In genomic region chr1:46263146-46263545, GRCh38 we compare ENCODE assay signal across 24 cellular contexts. TPM values are rescaled to one million over a fixed set of nuclear protein-coding genes. Genes with fewer than 3 reads are reported as not detected.
A peak's percentile ranks its signal among the peaks of the same experiment; 100 is the strongest.
DNase-seq lines count a peak whose midpoint lies in the region; ATAC-seq and TF ChIP-seq lines count a peak whose summit lies in the region.
"Had no signal": no experiment of that assay in that cellular context is flagged by ENCODE, and none has a peak within 500 bp of the region (broad histone marks: within the 10 kb centered on the region; RNA-seq: fewer than 3 reads in every experiment).

No MANE protein-coding gene starts in this region.

- H3K4me3 Mint-ChIP-seq in activated CD8-positive, alpha-beta T cell treated with anti-CD3 and anti-CD28 coated beads, Interleukin-2, amount 10 ng/mL, durations not matched to agents 7 days and 5 days: no peak overlapping the region
- H3K4me3 Mint-ChIP-seq in activated CD8-positive, alpha-beta T cell treated with anti-CD3 and anti-CD28 coated beads for 36 hours: no peak overlapping the region
- H3K4me3 Mint-ChIP-seq in activated T-helper 1 cell treated with anti-CD3 and anti-CD28 coated beads, Interleukin-12 subunit alpha, Interleukin-12 subunit beta, Interleukin-2, Interleukin-4 antibody, amounts not matched to agents 30 ng/mL and 10 ng/mL and 1 ng/mL, durations not matched to agents 14 hours and 24 hours and 36 hours: no peak overlapping the region
- H3K4me3 Mint-ChIP-seq: CD14-positive monocyte; CD4-positive, alpha-beta T cell; CD8-positive, alpha-beta memory T cell; GM23338; H9 had no signal

- H3K4me3 ChIP-seq in mesendoderm (ENCODE audit: low read length) (no peak overlapping the region), GM23248 (no peak overlapping the region)
- H3K4me3 ChIP-seq: A549; BLaER1 treated with 17β-estradiol and CSF1 and Interleukin-3, amounts not matched to agents 10 nM and 100 nM; GM23338 had no signal

- H3K18ac ChIP-seq in mesendoderm (ENCODE audit: low read length): no peak overlapping the region

- CTCF ChIA-PET in activated CD8-positive, alpha-beta T cell treated with anti-CD3 and anti-CD28 coated beads, Interleukin-2, amount 10 ng/mL, durations not matched to agents 7 days and 5 days (lab: Charles Lee): interaction anchor here (1.1 kb wide), 1 partner anchor 8 kb away, joined by 3 read pairs; no protein-coding TSS in a partner anchor
- CTCF ChIA-PET in activated CD8-positive, alpha-beta T cell treated with anti-CD3 and anti-CD28 coated beads for 36 hours (lab: Charles Lee): interaction anchor here (0.7 to 1.1 kb wide), 6 partner anchors 11 to 103 kb away, joined by 3 read pairs; partner anchors contain the start of gene RAD54L

- H3K79me2 ChIP-seq in mesendoderm (ENCODE audit: control insufficient read depth, insufficient read depth, low read length): no peaks in the 10 kb centered on the region
- no peaks in the 10 kb centered on the region for H3K79me2 ChIP-seq in GM23248 (ENCODE audit: insufficient read depth)

- intact Hi-C loops in activated CD8-positive, alpha-beta T cell treated with anti-CD3 and anti-CD28 coated beads for 36 hours (cut with micrococcal nuclease): no loop called here
- intact Hi-C loops in activated T-helper 1 cell treated with anti-CD3 and anti-CD28 coated beads, Interleukin-12 subunit alpha, Interleukin-12 subunit beta, Interleukin-2, Interleukin-4 antibody, amounts not matched to agents 30 ng/mL and 10 ng/mL and 1 ng/mL, durations not matched to agents 14 hours and 24 hours and 36 hours (cut with micrococcal nuclease): no loop called here

- no peaks in the 10 kb centered on the region for H3K27me3 Mint-ChIP-seq in activated CD8-positive, alpha-beta T cell treated with anti-CD3 and anti-CD28 coated beads, Interleukin-2, amount 10 ng/mL, durations not matched to agents 7 days and 5 days (ENCODE audit: low read depth)
- no peaks in the 10 kb centered on the region for H3K27me3 Mint-ChIP-seq in activated CD8-positive, alpha-beta T cell treated with anti-CD3 and anti-CD28 coated beads for 36 hours
- H3K27me3 Mint-ChIP-seq in activated T-helper 1 cell treated with anti-CD3 and anti-CD28 coated beads, Interleukin-12 subunit alpha, Interleukin-12 subunit beta, Interleukin-2, Interleukin-4 antibody, amounts not matched to agents 30 ng/mL and 10 ng/mL and 1 ng/mL, durations not matched to agents 14 hours and 24 hours and 36 hours (ENCODE audit: insufficient read depth): no peaks in the 10 kb centered on the region
- H3K27me3 Mint-ChIP-seq: CD4-positive, alpha-beta T cell had no signal

- H4K5ac ChIP-seq in mesendoderm (ENCODE audit: low read length): no peak overlapping the region

- no peaks in the 10 kb centered on the region for H3K9me2 ChIP-seq in GM23248 (ENCODE audit: insufficient read depth)

- no peak overlapping the region for H2AFZ ChIP-seq in GM23248
- H2AFZ ChIP-seq: GM23338 had no signal

- POLR2A ChIA-PET in activated CD8-positive, alpha-beta T cell treated with anti-CD3 and anti-CD28 coated beads, Interleukin-2, amount 10 ng/mL, durations not matched to agents 7 days and 5 days (lab: Charles Lee): interaction anchor here (1.1 kb wide), 1 partner anchor 16 kb away, joined by 4 read pairs; the partner anchor contains the start of gene RAD54L
- POLR2A ChIA-PET in activated CD8-positive, alpha-beta T cell treated with anti-CD3 and anti-CD28 coated beads for 36 hours (lab: Charles Lee): interaction anchor here (0.6 to 4.5 kb wide), 7 partner anchors 10 to 97 kb away, joined by 3 to 27 read pairs (median 3); partner anchors contain the start of genes LRRC41, RAD54L and UQCRH

- H4K20me1 ChIP-seq in GM23248 (ENCODE audit: insufficient read depth): no peaks in the 10 kb centered on the region

- no peaks in the 10 kb centered on the region for H3K4me1 Mint-ChIP-seq in activated CD8-positive, alpha-beta T cell treated with anti-CD3 and anti-CD28 coated beads, Interleukin-2, amount 10 ng/mL, durations not matched to agents 7 days and 5 days (ENCODE audit: low read depth)
- no peaks in the 10 kb centered on the region for H3K4me1 Mint-ChIP-seq in activated CD8-positive, alpha-beta T cell treated with anti-CD3 and anti-CD28 coated beads for 36 hours (ENCODE audit: low read depth)
- no peaks in the 10 kb centered on the region for H3K4me1 Mint-ChIP-seq in activated T-helper 1 cell treated with anti-CD3 and anti-CD28 coated beads, Interleukin-12 subunit alpha, Interleukin-12 subunit beta, Interleukin-2, Interleukin-4 antibody, amounts not matched to agents 30 ng/mL and 10 ng/mL and 1 ng/mL, durations not matched to agents 14 hours and 24 hours and 36 hours (ENCODE audit: low read depth)
- H3K4me1 Mint-ChIP-seq: CD8-positive, alpha-beta memory T cell; GM23338; H9 had no signal

- H3K9ac ChIP-seq in mesendoderm (ENCODE audit: low read length): no peak overlapping the region
- no peak overlapping the region for H3K9ac ChIP-seq in GM23248
- H3K9ac ChIP-seq: BLaER1 treated with 17β-estradiol and CSF1 and Interleukin-3, amounts not matched to agents 10 nM and 100 nM had no signal

- H3K27ac ChIP-seq in mesendoderm (ENCODE audit: low read depth, low read length) (peak overlapping the region; percentile 77), GM23248 (no peak overlapping the region)
- H3K27ac ChIP-seq: 22Rv1, A549 had no signal

- H3K9me3 Mint-ChIP-seq in activated CD8-positive, alpha-beta T cell treated with anti-CD3 and anti-CD28 coated beads, Interleukin-2, amount 10 ng/mL, durations not matched to agents 7 days and 5 days (ENCODE audit: insufficient read depth): no peaks in the 10 kb centered on the region
- no peaks in the 10 kb centered on the region for H3K9me3 Mint-ChIP-seq in activated CD8-positive, alpha-beta T cell treated with anti-CD3 and anti-CD28 coated beads for 36 hours
- H3K9me3 Mint-ChIP-seq in activated T-helper 1 cell treated with anti-CD3 and anti-CD28 coated beads, Interleukin-12 subunit alpha, Interleukin-12 subunit beta, Interleukin-2, Interleukin-4 antibody, amounts not matched to agents 30 ng/mL and 10 ng/mL and 1 ng/mL, durations not matched to agents 14 hours and 24 hours and 36 hours: no peaks in the 10 kb centered on the region
- H3K9me3 Mint-ChIP-seq: CD4-positive, alpha-beta T cell; CD8-positive, alpha-beta memory T cell; GM23338; H9 had no signal

- no peak overlapping the region for H2BK15ac ChIP-seq in mesendoderm (replicated peaks; ENCODE audit: low read depth)

- no peak overlapping the region for H2BK120ac ChIP-seq in mesendoderm (ENCODE audit: low read depth, low read length)

- WGBS in mesendoderm (ENCODE audit: extremely low coverage, insufficient coverage, low lambda C conversion rate): no CpG with 5 or more reads among the region's 2 CpGs
- 97 to 100% methylated on average over 2 of the region's 2 CpGs for WGBS in GM23248 (ENCODE audit: low coverage in 1 of 2, low lambda C conversion rate in 2 of 2, missing lambda C conversion rate in 2 of 2), 2 experiments

- H3K36me3 ChIP-seq in mesendoderm (ENCODE audit: control insufficient read depth, insufficient read depth, low read length): peaks cover 27% of the 10 kb centered on the region
- no peaks in the 10 kb centered on the region for H3K36me3 ChIP-seq in GM23248 (ENCODE audit: low read depth)

- H3F3A ChIP-seq in GM23248 (ENCODE audit: insufficient read depth): no peaks in the 10 kb centered on the region

- H3K27ac Mint-ChIP-seq in activated CD8-positive, alpha-beta T cell treated with anti-CD3 and anti-CD28 coated beads, Interleukin-2, amount 10 ng/mL, durations not matched to agents 7 days and 5 days: peak overlapping the region; percentile 7
- no peak overlapping the region for H3K27ac Mint-ChIP-seq in activated CD8-positive, alpha-beta T cell treated with anti-CD3 and anti-CD28 coated beads for 36 hours
- peak overlapping the region; percentile 46 for H3K27ac Mint-ChIP-seq in activated T-helper 1 cell treated with anti-CD3 and anti-CD28 coated beads, Interleukin-12 subunit alpha, Interleukin-12 subunit beta, Interleukin-2, Interleukin-4 antibody, amounts not matched to agents 30 ng/mL and 10 ng/mL and 1 ng/mL, durations not matched to agents 14 hours and 24 hours and 36 hours
- H3K27ac Mint-ChIP-seq: CD4-positive, alpha-beta T cell; GM23338 had no signal

- no peak overlapping the region for H4K8ac ChIP-seq in mesendoderm (ENCODE audit: low read depth, low read length)

- in situ Hi-C loops in GM23248 (cut with MboI): no loop called here

- H2AK5ac ChIP-seq in mesendoderm (ENCODE audit: low read length): no peak overlapping the region

- H3K36me3 Mint-ChIP-seq in activated CD8-positive, alpha-beta T cell treated with anti-CD3 and anti-CD28 coated beads, Interleukin-2, amount 10 ng/mL, durations not matched to agents 7 days and 5 days (ENCODE audit: low read depth): peaks cover 75% of the 10 kb centered on the region
- H3K36me3 Mint-ChIP-seq in activated CD8-positive, alpha-beta T cell treated with anti-CD3 and anti-CD28 coated beads for 36 hours (ENCODE audit: low read depth): peaks cover 80% of the 10 kb centered on the region
- H3K36me3 Mint-ChIP-seq in activated T-helper 1 cell treated with anti-CD3 and anti-CD28 coated beads, Interleukin-12 subunit alpha, Interleukin-12 subunit beta, Interleukin-2, Interleukin-4 antibody, amounts not matched to agents 30 ng/mL and 10 ng/mL and 1 ng/mL, durations not matched to agents 14 hours and 24 hours and 36 hours (ENCODE audit: low read depth): peaks cover 45% of the 10 kb centered on the region
- H3K36me3 Mint-ChIP-seq: CD8-positive, alpha-beta memory T cell had no signal

- H3K9me3 ChIP-seq in GM23248 (ENCODE audit: low read depth): no peaks in the 10 kb centered on the region
- H3K9me3 ChIP-seq: A549, BE2C had no signal

- no peak overlapping the region for H2BK5ac ChIP-seq in mesendoderm (ENCODE audit: low read length)

- ATAC-seq in activated CD8-positive, alpha-beta T cell treated with anti-CD3 and anti-CD28 coated beads, Interleukin-2, amount 10 ng/mL, durations not matched to agents 7 days and 5 days: no peak
- no peak for ATAC-seq in activated CD8-positive, alpha-beta T cell treated with anti-CD3 and anti-CD28 coated beads for 36 hours
- no peak for ATAC-seq in GM18498 (IDR thresholded peaks at IDR 0.05; ENCODE audit: unreplicated experiment)
- ATAC-seq: A549, GM23338, HCT116 had no signal

- no peaks in the 10 kb centered on the region for H3K4me1 ChIP-seq in mesendoderm (ENCODE audit: control insufficient read depth, low read depth, low read length)
- H3K4me1 ChIP-seq in GM23248 (ENCODE audit: insufficient read depth): no peaks in the 10 kb centered on the region
- H3K4me1 ChIP-seq: A549, BE2C had no signal

- no peak for DNase-seq in activated CD8-positive, alpha-beta T cell treated with anti-CD3 and anti-CD28 coated beads, Interleukin-2, amount 10 ng/mL, durations not matched to agents 7 days and 5 days
- DNase-seq in activated CD8-positive, alpha-beta T cell treated with anti-CD3 and anti-CD28 coated beads for 36 hours: no peak
- DNase-seq in activated T-helper 1 cell treated with anti-CD3 and anti-CD28 coated beads, Interleukin-12 subunit alpha, Interleukin-12 subunit beta, Interleukin-2, Interleukin-4 antibody, amounts not matched to agents 30 ng/mL and 10 ng/mL and 1 ng/mL, durations not matched to agents 14 hours and 24 hours and 36 hours (ENCODE audit: low spot score): no peak
- DNase-seq in mesendoderm: peak; percentile 80
- no peak for DNase-seq in NCI-H526 treated with DMSO at 0.1 percent for 48 hours (lab: John Stamatoyannopoulos, UW)
- DNase-seq in GM23248: no peak
- no peak for DNase-seq in activated T-cell treated with anti-CD3 and anti-CD28 coated beads, Interleukin-2, amount 50 U/mL, for 1 hour
- DNase-seq: ACHN; AML-193; BE2C; CD4-positive, alpha-beta T cell; CD8-positive, alpha-beta memory T cell; DMS 273 treated with DMSO at 0.1 percent for 48 hours; DMS79; EL; GF-D8; H9 had no signal

- no peak overlapping the region for H3K23ac ChIP-seq in mesendoderm (ENCODE audit: low read length)

- H3K79me1 ChIP-seq in mesendoderm (ENCODE audit: low read length): peaks cover 3% of the 10 kb centered on the region

- no peak overlapping the region for H3K4ac ChIP-seq in mesendoderm (ENCODE audit: low read depth, low read length)

- no peak overlapping the region for H3K56ac ChIP-seq in mesendoderm (ENCODE audit: low read length)

- no peaks in the 10 kb centered on the region for H3K27me3 ChIP-seq in mesendoderm (ENCODE audit: insufficient read depth, low read length, poor library complexity)
- no peaks in the 10 kb centered on the region for H3K27me3 ChIP-seq in GM23248 (replicated peaks; ENCODE audit: insufficient read depth)
- H3K27me3 ChIP-seq: BE2C; BLaER1 treated with 17β-estradiol and CSF1 and Interleukin-3, amounts not matched to agents 10 nM and 100 nM had no signal

- TF ChIP-seq CTCF in activated CD8-positive, alpha-beta T cell treated with anti-CD3 and anti-CD28 coated beads for 36 hours (IDR thresholded peaks at IDR 0.05): no peak

- H3K4me2 ChIP-seq in mesendoderm (ENCODE audit: low read length): no peak overlapping the region
- H3K4me2 ChIP-seq in GM23248 (ENCODE audit: unreplicated experiment): no peak overlapping the region
- H3K4me2 ChIP-seq: A549, GM23338 had no signal

RNA-seq across cellular contexts. Expression of gene RAD54L, which starts 15.6 kb away (rescaled TPM):
- total RNA-seq in activated CD8-positive, alpha-beta T cell treated with anti-CD3 and anti-CD28 coated beads, Interleukin-2, amount 10 ng/mL, durations not matched to agents 7 days and 5 days: 10 to 100 TPM; 59.3 to 63.9 TPM
- total RNA-seq in activated CD8-positive, alpha-beta T cell treated with anti-CD3 and anti-CD28 coated beads for 36 hours: 10 to 100 TPM; 64.6 to 65.1 TPM
- 49.7 and 50.2 TPM in 2 replicates for total RNA-seq in activated T-helper 1 cell treated with anti-CD3 and anti-CD28 coated beads, Interleukin-12 subunit alpha, Interleukin-12 subunit beta, Interleukin-2, Interleukin-4 antibody, amounts not matched to agents 30 ng/mL and 10 ng/mL and 1 ng/mL, durations not matched to agents 14 hours and 24 hours and 36 hours
- 16.5 TPM for polyA plus RNA-seq in mesendoderm (2013, experiment 1 of 2)
- 17.6 TPM for polyA plus RNA-seq in mesendoderm (2013, experiment 2 of 2)
- 1.9 and 3.0 TPM in 2 replicates for total RNA-seq in GM23248 (2014; rRNA removed; shearing (Covaris generic))
- 4.4 and 4.9 TPM in 2 replicates for polyA plus RNA-seq in GM23248 (2016; fragmentation: Nextera tagmentation; extraction: Ambion mirVana)
- polyA plus RNA-seq: CD14-positive monocyte had no signal

RNA-seq across cellular contexts. Expression of gene LRRC41, which starts 40.3 kb away (rescaled TPM):
- 10 to 100 TPM; 32.6 to 33.9 TPM for total RNA-seq in activated CD8-positive, alpha-beta T cell treated with anti-CD3 and anti-CD28 coated beads, Interleukin-2, amount 10 ng/mL, durations not matched to agents 7 days and 5 days
- total RNA-seq in activated CD8-positive, alpha-beta T cell treated with anti-CD3 and anti-CD28 coated beads for 36 hours: 10 to 100 TPM; 32.1 to 32.2 TPM
- 62.1 and 62.6 TPM in 2 replicates for total RNA-seq in activated T-helper 1 cell treated with anti-CD3 and anti-CD28 coated beads, Interleukin-12 subunit alpha, Interleukin-12 subunit beta, Interleukin-2, Interleukin-4 antibody, amounts not matched to agents 30 ng/mL and 10 ng/mL and 1 ng/mL, durations not matched to agents 14 hours and 24 hours and 36 hours
- polyA plus RNA-seq in mesendoderm (2013, experiment 1 of 2): 23.2 TPM
- 22.7 TPM for polyA plus RNA-seq in mesendoderm (2013, experiment 2 of 2)
- total RNA-seq in GM23248 (2014; rRNA removed; shearing (Covaris generic)): 131 and 133 TPM in 2 replicates
- polyA plus RNA-seq in GM23248 (2016; fragmentation: Nextera tagmentation; extraction: Ambion mirVana): 103 and 108 TPM in 2 replicates

RNA-seq across cellular contexts. Expression of gene UQCRH, which starts 40.4 kb away (rescaled TPM):
- total RNA-seq in activated CD8-positive, alpha-beta T cell treated with anti-CD3 and anti-CD28 coated beads, Interleukin-2, amount 10 ng/mL, durations not matched to agents 7 days and 5 days: 100 to 1,000 TPM; 333 to 343 TPM
- total RNA-seq in activated CD8-positive, alpha-beta T cell treated with anti-CD3 and anti-CD28 coated beads for 36 hours: 100 to 1,000 TPM; 391 to 396 TPM
- total RNA-seq in activated T-helper 1 cell treated with anti-CD3 and anti-CD28 coated beads, Interleukin-12 subunit alpha, Interleukin-12 subunit beta, Interleukin-2, Interleukin-4 antibody, amounts not matched to agents 30 ng/mL and 10 ng/mL and 1 ng/mL, durations not matched to agents 14 hours and 24 hours and 36 hours: 258 and 268 TPM in 2 replicates
- 881 TPM for polyA plus RNA-seq in mesendoderm (2013, experiment 1 of 2)
- 871 TPM for polyA plus RNA-seq in mesendoderm (2013, experiment 2 of 2)
- total RNA-seq in GM23248 (2014; rRNA removed; shearing (Covaris generic)): 334 and 337 TPM in 2 replicates
- polyA plus RNA-seq in GM23248 (2016; fragmentation: Nextera tagmentation; extraction: Ambion mirVana): 237 and 238 TPM in 2 replicates

Comparison
In these comparisons a context has a peak if more than half of its experiments do, and no peak if none do; other contexts are left out.
1. RNA of gene RAD54L, which starts 15.6 kb away (total RNA-seq): 64.6 to 65.1 TPM in activated CD8-positive, alpha-beta T cell treated with anti-CD3 and anti-CD28 coated beads for 36 hours, 59.3 to 63.9 TPM in activated CD8-positive, alpha-beta T cell treated with anti-CD3 and anti-CD28 coated beads, Interleukin-2, amount 10 ng/mL, durations not matched to agents 7 days and 5 days and 49.7 to 50.2 TPM in activated T-helper 1 cell treated with anti-CD3 and anti-CD28 coated beads, Interleukin-12 subunit alpha, Interleukin-12 subunit beta, Interleukin-2, Interleukin-4 antibody, amounts not matched to agents 30 ng/mL and 10 ng/mL and 1 ng/mL, durations not matched to agents 14 hours and 24 hours and 36 hours; 1.9 to 3.0 TPM in GM23248; every median in the first group is over 10 times any median in the second.